In the genomic region with DNA sequence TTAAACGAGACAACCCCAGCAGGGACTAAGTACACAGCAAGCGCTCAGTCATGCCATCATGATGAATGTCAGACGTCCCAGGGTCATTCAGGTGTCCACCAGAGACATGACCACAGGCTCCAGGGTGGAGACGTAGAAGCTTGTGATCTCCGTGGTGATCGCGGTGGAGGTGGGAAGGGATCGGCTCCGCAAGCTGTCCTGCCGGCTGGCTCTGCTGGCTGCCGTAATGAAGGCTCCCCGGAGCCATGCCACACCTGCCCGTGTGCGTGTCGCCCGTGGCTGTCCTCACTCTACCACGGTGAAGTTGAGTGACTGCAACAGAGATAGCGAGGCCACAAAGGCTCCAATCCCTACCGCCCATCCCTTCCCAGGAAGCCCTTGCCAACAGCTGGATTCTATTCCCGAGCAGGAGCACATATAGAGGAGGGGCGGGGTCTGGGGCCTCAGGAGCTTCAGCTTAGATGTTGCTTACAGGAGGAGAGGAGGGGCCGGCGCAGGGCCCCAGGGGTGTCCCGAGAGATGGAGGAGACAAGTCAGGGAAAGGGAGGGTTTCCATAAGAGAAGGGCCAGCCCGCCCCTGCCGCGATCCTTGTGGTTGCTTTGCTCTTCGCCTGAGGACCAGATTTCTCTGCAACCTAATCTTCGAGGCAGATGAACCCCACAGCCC, we compare ENCODE assay signal across 14 cellular contexts.
"Had no signal": no experiment of that assay in that cellular context is flagged by ENCODE, and none has a peak within 500 bp of the region (broad histone marks: within the 10 kb centered on the region; RNA-seq: fewer than 3 reads in every experiment).

No MANE protein-coding gene starts in this region.

- DNase-seq: effector memory CD8-positive, alpha-beta T cell; esophagus squamous epithelium; foreskin fibroblast; hippocampal formation; mucosa of descending colon; naive thymus-derived CD8-positive, alpha-beta T cell; right cardiac atrium; stimulated activated CD4-positive, alpha-beta T cell treated with anti-CD3 and anti-CD28 coated beads, Interleukin-2, amount 100 ng/mL, for 48 hours; stimulated activated naive CD4-positive, alpha-beta T cell treated with Interleukin-2 at 50 U/mL for 16 hours; thyroid gland; uterus had no signal

- H3K4me3 Mint-ChIP-seq: effector memory CD8-positive, alpha-beta T cell; naive thymus-derived CD8-positive, alpha-beta T cell; type B pancreatic cell had no signal

- H3K27ac Mint-ChIP-seq: effector memory CD8-positive, alpha-beta T cell; naive thymus-derived CD8-positive, alpha-beta T cell; type B pancreatic cell had no signal

- H3K9me3 Mint-ChIP-seq: effector memory CD8-positive, alpha-beta T cell; naive thymus-derived CD8-positive, alpha-beta T cell; type B pancreatic cell had no signal

- H3K36me3 Mint-ChIP-seq: naive thymus-derived CD8-positive, alpha-beta T cell; type B pancreatic cell had no signal

- ATAC-seq: effector memory CD8-positive, alpha-beta T cell; gastroesophageal sphincter; left lobe of liver; mucosa of descending colon; naive thymus-derived CD8-positive, alpha-beta T cell; right cardiac atrium had no signal

- H3K4me1 Mint-ChIP-seq: naive thymus-derived CD8-positive, alpha-beta T cell had no signal
